ENCODE assay signal across 1 cellular context in genomic region chr11:7299393-7299792, GRCh38.
TF ChIP-seq lines count a peak whose summit lies in the region.

No MANE protein-coding gene starts in this region.

TF ChIP-seq in HCT116, 20 proteins besides CTCF, POLR2A, EP300 and RAD21 (continued from another document):
- no peak for TF ChIP-seq MAX (IDR thresholded peaks at IDR 0.05)
- TF ChIP-seq ZFX (IDR thresholded peaks at IDR 0.05) = no peak
- no peak for TF ChIP-seq SRF (IDR thresholded peaks at IDR 0.05; ENCODE audit: low read depth)
- no peak for TF ChIP-seq EZH2phosphoT487 (IDR thresholded peaks at IDR 0.05; ENCODE audit: borderline replicate concordance)
- no peak for TF ChIP-seq SP1 (IDR thresholded peaks at IDR 0.05; ENCODE audit: low read depth)
- no peak for TF ChIP-seq TCF7L2 (IDR thresholded peaks at IDR 0.05; ENCODE audit: borderline replicate concordance, extremely low read depth, insufficient read depth, insufficient read length)
- no peak for TF ChIP-seq CBX3 (IDR thresholded peaks at IDR 0.05; ENCODE audit: low read depth)
- no peak for TF ChIP-seq ZNF274 (IDR thresholded peaks at IDR 0.05; ENCODE audit: low read depth, low read length)
- TF ChIP-seq FOSL1 (IDR thresholded peaks at IDR 0.05; ENCODE audit: low read depth) = no peak
